2 cellular contexts compared by ENCODE assay signal in the genomic region with DNA sequence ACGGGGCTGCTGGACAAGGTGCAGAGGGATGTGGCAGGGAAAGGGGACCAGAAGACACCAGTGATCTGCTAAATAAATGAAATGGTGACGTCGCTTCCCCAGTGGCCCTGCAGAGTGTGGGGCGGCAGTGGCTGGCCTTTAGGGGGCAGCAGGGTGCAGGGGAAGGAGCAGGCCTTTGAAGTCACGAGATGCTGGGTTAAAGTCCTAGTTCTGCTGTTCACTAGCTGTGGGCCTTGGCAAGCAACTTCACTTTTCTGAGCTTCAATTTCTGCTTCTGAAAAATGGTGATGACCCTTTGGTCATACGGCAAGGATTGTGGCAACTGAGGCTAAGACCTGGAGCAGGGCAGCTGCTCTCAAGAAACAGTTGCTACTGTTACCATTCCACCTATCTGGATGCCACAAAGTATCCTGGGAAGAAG.
TF ChIP-seq lines count a peak whose summit lies in the region.

No MANE protein-coding gene starts in this region.

TF ChIP-seq in HEK293T, 16 proteins besides CTCF, POLR2A, EP300 and RAD21:
- no peak for TF ChIP-seq HDGF (IDR thresholded peaks at IDR 0.05; ENCODE audit: borderline replicate concordance)
- TF ChIP-seq LEF1 (IDR thresholded peaks at IDR 0.05; ENCODE audit: borderline replicate concordance): peak; percentile 98
- TF ChIP-seq SP1 (IDR thresholded peaks at IDR 0.05): no peak
TF ChIP-seq in HEK293T: peak in this region for 1.

TF ChIP-seq in K562, 482 proteins besides CTCF, POLR2A, EP300 and RAD21 (continues in another document):
- TF ChIP-seq ZFP36 (IDR thresholded peaks at IDR 0.05; ENCODE audit: low read depth, low read length, partially characterized antibody): peak; percentile 30
- peak; percentile 38; the same call in 1 of the 2 replicates for TF ChIP-seq CREB1 (IDR thresholded peaks at IDR 0.05)
- TF ChIP-seq CREB1 (CRISPR knock-in tag; IDR thresholded peaks at IDR 0.05): peak; percentile 76
- peak; percentile 46; the same call in 1 of the 2 replicates for TF ChIP-seq SP1 (CRISPR knock-in tag; IDR thresholded peaks at IDR 0.05)
- peak; percentile 99 for TF ChIP-seq TCF7 (IDR thresholded peaks at IDR 0.05; ENCODE audit: borderline replicate concordance)
- peak; percentile 74 for TF ChIP-seq ARID2 (IDR thresholded peaks at IDR 0.05)
- TF ChIP-seq GATAD2B (IDR thresholded peaks at IDR 0.05; ENCODE audit: borderline replicate concordance): no peak
- TF ChIP-seq HCFC1 (IDR thresholded peaks at IDR 0.05; ENCODE audit: low read depth, low read length): peak; percentile 37; the same call in 1 of the 2 replicates
- TF ChIP-seq SMARCA4 (IDR thresholded peaks at IDR 0.05): peak; percentile 18; the same call in 1 of the 2 replicates
- peak; percentile 59; the same call in 1 of the 2 replicates for TF ChIP-seq RB1 (IDR thresholded peaks at IDR 0.05; ENCODE audit: low read depth)
- TF ChIP-seq ATF1 (CRISPR knock-in tag; IDR thresholded peaks at IDR 0.05): no peak
- TF ChIP-seq ATF1 (tag; IDR thresholded peaks at IDR 0.05): peak; percentile 84
- TF ChIP-seq CTCFL (IDR thresholded peaks at IDR 0.05; ENCODE audit: borderline replicate concordance, insufficient read depth, low read depth, low read length, poor library complexity, severe bottlenecking): peak; percentile 86
- TF ChIP-seq HDAC8 (tag; IDR thresholded peaks at IDR 0.05): 0 out of 2 replicates have a peak, but pooled peaks have one; percentile 31
- TF ChIP-seq ZNF584 (CRISPR knock-in tag; IDR thresholded peaks at IDR 0.05; ENCODE audit: low read depth): no peak
- peak; percentile 32 for TF ChIP-seq L3MBTL2 (IDR thresholded peaks at IDR 0.05)
- TF ChIP-seq CAMTA2 (CRISPR knock-in tag; conservative IDR thresholded peaks at IDR 0.05): no peak
- TF ChIP-seq TEAD1 (CRISPR knock-in tag; IDR thresholded peaks at IDR 0.05): 0 out of 4 replicates have a peak, but pooled peaks of 1 of the 2 experiments have one; percentile 4
- TF ChIP-seq CBFB (CRISPR knock-in tag; IDR thresholded peaks at IDR 0.05): 0 out of 2 replicates have a peak, but pooled peaks have one; percentile 37
- TF ChIP-seq, protein P1, sequence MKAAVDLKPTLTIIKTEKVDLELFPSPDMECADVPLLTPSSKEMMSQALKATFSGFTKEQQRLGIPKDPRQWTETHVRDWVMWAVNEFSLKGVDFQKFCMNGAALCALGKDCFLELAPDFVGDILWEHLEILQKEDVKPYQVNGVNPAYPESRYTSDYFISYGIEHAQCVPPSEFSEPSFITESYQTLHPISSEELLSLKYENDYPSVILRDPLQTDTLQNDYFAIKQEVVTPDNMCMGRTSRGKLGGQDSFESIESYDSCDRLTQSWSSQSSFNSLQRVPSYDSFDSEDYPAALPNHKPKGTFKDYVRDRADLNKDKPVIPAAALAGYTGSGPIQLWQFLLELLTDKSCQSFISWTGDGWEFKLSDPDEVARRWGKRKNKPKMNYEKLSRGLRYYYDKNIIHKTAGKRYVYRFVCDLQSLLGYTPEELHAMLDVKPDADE (conservative IDR thresholded peaks at IDR 0.05; ENCODE audit: control insufficient read depth, low read depth, low read length): no peak
- TF ChIP-seq RAD51 (IDR thresholded peaks at IDR 0.05; ENCODE audit: borderline replicate concordance, low read depth): peak; percentile 62; the same call in 1 of the 2 replicates
- TF ChIP-seq, protein P2, sequence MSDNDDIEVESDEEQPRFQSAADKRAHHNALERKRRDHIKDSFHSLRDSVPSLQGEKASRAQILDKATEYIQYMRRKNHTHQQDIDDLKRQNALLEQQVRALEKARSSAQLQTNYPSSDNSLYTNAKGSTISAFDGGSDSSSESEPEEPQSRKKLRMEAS (CRISPR knock-in tag; IDR thresholded peaks at IDR 0.05): peak; percentile 48
- peak in 1 of 2 experiments; percentile 38; a peak in 1 of 4 replicates for TF ChIP-seq MNT (conservative IDR thresholded peaks at IDR 0.05)
- peak; percentile 80 for TF ChIP-seq TCF7L2 (IDR thresholded peaks at IDR 0.05; ENCODE audit: low read depth, low read length)
- TF ChIP-seq ZNF395 (CRISPR knock-in tag; IDR thresholded peaks at IDR 0.05): no peak
- 0 out of 2 replicates have a peak, but pooled peaks have one; percentile 24 for TF ChIP-seq HDGF (IDR thresholded peaks at IDR 0.05)
- TF ChIP-seq ETV5 (CRISPR knock-in tag; IDR thresholded peaks at IDR 0.05; ENCODE audit: low read depth): no peak
- TF ChIP-seq KLF16 (IDR thresholded peaks at IDR 0.05): peak; percentile 28; the same call in 1 of the 2 replicates
- no peak for TF ChIP-seq ZNF696 (CRISPR knock-in tag; conservative IDR thresholded peaks at IDR 0.05)
- TF ChIP-seq, protein P3, sequence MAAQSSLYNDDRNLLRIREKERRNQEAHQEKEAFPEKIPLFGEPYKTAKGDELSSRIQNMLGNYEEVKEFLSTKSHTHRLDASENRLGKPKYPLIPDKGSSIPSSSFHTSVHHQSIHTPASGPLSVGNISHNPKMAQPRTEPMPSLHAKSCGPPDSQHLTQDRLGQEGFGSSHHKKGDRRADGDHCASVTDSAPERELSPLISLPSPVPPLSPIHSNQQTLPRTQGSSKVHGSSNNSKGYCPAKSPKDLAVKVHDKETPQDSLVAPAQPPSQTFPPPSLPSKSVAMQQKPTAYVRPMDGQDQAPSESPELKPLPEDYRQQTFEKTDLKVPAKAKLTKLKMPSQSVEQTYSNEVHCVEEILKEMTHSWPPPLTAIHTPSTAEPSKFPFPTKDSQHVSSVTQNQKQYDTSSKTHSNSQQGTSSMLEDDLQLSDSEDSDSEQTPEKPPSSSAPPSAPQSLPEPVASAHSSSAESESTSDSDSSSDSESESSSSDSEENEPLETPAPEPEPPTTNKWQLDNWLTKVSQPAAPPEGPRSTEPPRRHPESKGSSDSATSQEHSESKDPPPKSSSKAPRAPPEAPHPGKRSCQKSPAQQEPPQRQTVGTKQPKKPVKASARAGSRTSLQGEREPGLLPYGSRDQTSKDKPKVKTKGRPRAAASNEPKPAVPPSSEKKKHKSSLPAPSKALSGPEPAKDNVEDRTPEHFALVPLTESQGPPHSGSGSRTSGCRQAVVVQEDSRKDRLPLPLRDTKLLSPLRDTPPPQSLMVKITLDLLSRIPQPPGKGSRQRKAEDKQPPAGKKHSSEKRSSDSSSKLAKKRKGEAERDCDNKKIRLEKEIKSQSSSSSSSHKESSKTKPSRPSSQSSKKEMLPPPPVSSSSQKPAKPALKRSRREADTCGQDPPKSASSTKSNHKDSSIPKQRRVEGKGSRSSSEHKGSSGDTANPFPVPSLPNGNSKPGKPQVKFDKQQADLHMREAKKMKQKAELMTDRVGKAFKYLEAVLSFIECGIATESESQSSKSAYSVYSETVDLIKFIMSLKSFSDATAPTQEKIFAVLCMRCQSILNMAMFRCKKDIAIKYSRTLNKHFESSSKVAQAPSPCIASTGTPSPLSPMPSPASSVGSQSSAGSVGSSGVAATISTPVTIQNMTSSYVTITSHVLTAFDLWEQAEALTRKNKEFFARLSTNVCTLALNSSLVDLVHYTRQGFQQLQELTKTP (IDR thresholded peaks at IDR 0.05; ENCODE audit: low read depth in 1 of 2, partially characterized antibody in 2 of 2): peak in 1 of 2 experiments; percentile 64
- no peak for TF ChIP-seq DDX20 (tag; IDR thresholded peaks at IDR 0.05; ENCODE audit: low read depth)
- 0 out of 2 replicates have a peak, but pooled peaks have one; percentile 3 for TF ChIP-seq CBFA2T2 (conservative IDR thresholded peaks at IDR 0.05)
- peak; percentile 86 for TF ChIP-seq TFE3 (CRISPR knock-in tag; IDR thresholded peaks at IDR 0.05)
- TF ChIP-seq, protein P4, sequence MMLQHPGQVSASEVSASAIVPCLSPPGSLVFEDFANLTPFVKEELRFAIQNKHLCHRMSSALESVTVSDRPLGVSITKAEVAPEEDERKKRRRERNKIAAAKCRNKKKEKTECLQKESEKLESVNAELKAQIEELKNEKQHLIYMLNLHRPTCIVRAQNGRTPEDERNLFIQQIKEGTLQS (IDR thresholded peaks at IDR 0.05): peak; percentile 60; the same call in 1 of the 2 replicates
- TF ChIP-seq, protein P4 (CRISPR knock-in tag; conservative IDR thresholded peaks at IDR 0.05): no peak; the same call in 1 of the 2 replicates
- TF ChIP-seq TFAP4 (CRISPR knock-in tag; IDR thresholded peaks at IDR 0.05; ENCODE audit: borderline replicate concordance): peak; percentile 50; the same call in 1 of the 2 replicates
- TF ChIP-seq XRCC5 (IDR thresholded peaks at IDR 0.05; ENCODE audit: low read depth, low read length): peak; percentile 96
- no peak for TF ChIP-seq ZKSCAN3 (CRISPR knock-in tag; IDR thresholded peaks at IDR 0.05)
- peak; percentile 94 for TF ChIP-seq TOE1 (IDR thresholded peaks at IDR 0.05; ENCODE audit: borderline replicate concordance)
- no peak for TF ChIP-seq TOE1 (CRISPR knock-in tag; IDR thresholded peaks at IDR 0.05; ENCODE audit: borderline replicate concordance, low read depth)
- peak; percentile 47; the same call in 1 of the 2 replicates for TF ChIP-seq CTBP1 (IDR thresholded peaks at IDR 0.05; ENCODE audit: borderline replicate concordance)
- peak; percentile 12 for TF ChIP-seq TBP (optimal IDR thresholded peaks at IDR 0.05; ENCODE audit: low read depth, low read length)
- TF ChIP-seq BCOR (IDR thresholded peaks at IDR 0.05): 0 out of 2 replicates have a peak, but pooled peaks have one; percentile 47
- peak; percentile 90 for TF ChIP-seq CREM (IDR thresholded peaks at IDR 0.05; ENCODE audit: low read depth)
- no peak for TF ChIP-seq MEIS2 (IDR thresholded peaks at IDR 0.05; ENCODE audit: partially characterized antibody)
